Comparison of ENCODE assay signal across 12 cellular contexts in the genomic region with DNA sequence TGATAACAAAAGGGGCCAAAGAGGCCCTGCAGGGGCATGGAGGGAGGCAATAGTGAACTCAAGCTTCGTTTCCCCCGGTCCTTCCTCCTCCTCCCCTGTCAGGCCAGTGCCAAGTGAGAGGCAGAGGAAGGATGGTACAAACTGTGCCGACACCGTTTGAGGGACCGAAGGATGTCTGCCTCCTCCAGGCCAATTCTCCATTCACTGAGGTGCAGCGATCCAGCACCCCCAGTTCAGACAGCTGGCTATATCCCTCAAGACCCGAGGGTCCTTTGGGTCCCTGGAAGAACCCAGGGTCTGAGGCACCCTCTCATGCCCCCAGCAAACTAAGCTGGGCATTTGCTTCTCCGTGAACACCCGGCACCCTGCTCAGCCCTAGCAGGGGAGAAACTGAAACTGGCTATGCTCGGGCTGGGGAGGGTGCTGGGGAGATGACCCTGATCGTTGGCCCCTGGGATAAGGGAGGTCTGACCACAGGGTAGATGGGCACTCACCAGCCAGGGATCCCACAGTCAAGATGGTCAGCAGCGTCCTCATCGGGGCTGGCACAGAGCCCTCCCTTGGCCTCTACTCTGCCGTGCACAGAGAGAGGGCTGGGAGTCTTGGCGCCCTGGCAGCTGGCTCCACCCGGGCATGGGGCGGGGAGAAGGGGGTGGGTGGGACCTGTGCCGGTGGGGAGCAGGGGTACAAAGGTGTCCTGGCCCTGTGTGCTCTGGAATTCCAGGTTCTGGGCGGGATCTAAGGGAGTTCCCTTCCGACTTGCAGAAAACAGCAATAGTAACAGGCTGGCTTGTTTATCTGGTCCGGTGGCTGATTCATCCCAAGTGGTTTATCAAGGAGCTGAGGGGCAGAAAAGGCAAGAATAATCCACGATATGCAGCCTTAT. TPM values are rescaled to one million over a fixed set of nuclear protein-coding genes. Genes with fewer than 3 reads are reported as not detected.
DNase-seq lines count a peak whose midpoint lies in the region; ATAC-seq, FAIRE-seq and TF ChIP-seq lines count a peak whose summit lies in the region.
"Had no signal": no experiment of that assay in that cellular context is flagged by ENCODE, and none has a peak within 500 bp of the region (broad histone marks: within the 10 kb centered on the region; RNA-seq: fewer than 3 reads in every experiment).

A gene with protein sequence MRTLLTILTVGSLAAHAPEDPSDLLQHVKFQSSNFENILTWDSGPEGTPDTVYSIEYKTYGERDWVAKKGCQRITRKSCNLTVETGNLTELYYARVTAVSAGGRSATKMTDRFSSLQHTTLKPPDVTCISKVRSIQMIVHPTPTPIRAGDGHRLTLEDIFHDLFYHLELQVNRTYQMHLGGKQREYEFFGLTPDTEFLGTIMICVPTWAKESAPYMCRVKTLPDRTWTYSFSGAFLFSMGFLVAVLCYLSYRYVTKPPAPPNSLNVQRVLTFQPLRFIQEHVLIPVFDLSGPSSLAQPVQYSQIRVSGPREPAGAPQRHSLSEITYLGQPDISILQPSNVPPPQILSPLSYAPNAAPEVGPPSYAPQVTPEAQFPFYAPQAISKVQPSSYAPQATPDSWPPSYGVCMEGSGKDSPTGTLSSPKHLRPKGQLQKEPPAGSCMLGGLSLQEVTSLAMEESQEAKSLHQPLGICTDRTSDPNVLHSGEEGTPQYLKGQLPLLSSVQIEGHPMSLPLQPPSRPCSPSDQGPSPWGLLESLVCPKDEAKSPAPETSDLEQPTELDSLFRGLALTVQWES (minus strand): TSS at position 595 of the 886 bp plus-strand sequence. CDS start 58 bp downstream, at position 537.

- H3K9ac ChIP-seq in keratinocyte (ENCODE audit: control insufficient read depth, extremely low read depth, insufficient read depth, low read length) = peak within 1 kb of the TSS; percentile 68

- TF ChIP-seq RAD21 in Ishikawa (IDR thresholded peaks at IDR 0.05; ENCODE audit: low read depth) = no peak

- no peaks in the 10 kb centered on the region for H3K27me3 ChIP-seq in adrenal gland
- no peaks in the 10 kb centered on the region for H3K27me3 ChIP-seq in keratinocyte (ENCODE audit: control insufficient read depth, extremely low read depth, insufficient read depth, low read length)
- peaks cover 0 to 16% of the 10 kb centered on the region in 2 donors for H3K27me3 ChIP-seq in tibial artery

- peak within 1 kb of the TSS; percentile 92 for H2AFZ ChIP-seq in keratinocyte (ENCODE audit: control insufficient read depth, low read length)

- no peak for TF ChIP-seq POLR2A in adrenal gland (IDR thresholded peaks at IDR 0.05)

- no peak for ATAC-seq in activated CD4-positive, CD25-positive, alpha-beta regulatory T cell treated with anti-CD3 and anti-CD28 coated beads, Interleukin-2, amount 50 U/mL, for 24 hours
- no peak for ATAC-seq in HG03565 (IDR thresholded peaks at IDR 0.05; ENCODE audit: unreplicated experiment)

- H4K20me1 ChIP-seq in keratinocyte (ENCODE audit: control insufficient read depth, extremely low read depth, insufficient read depth, low read length) = no peaks in the 10 kb centered on the region

- TF ChIP-seq EP300 in Ishikawa (IDR thresholded peaks at IDR 0.05; ENCODE audit: borderline replicate concordance) = no peak

- H3K4me1 ChIP-seq in adrenal gland (replicated peaks in 1 of 2) (peaks cover 0 to 4% of the 10 kb centered on the region in 2 donors), keratinocyte (ENCODE audit: control insufficient read depth, extremely low read depth, insufficient read depth, low read length) (peaks cover 18% of the 10 kb centered on the region), tibial artery (peaks cover 0 to 12% (median 0%) of the 10 kb centered on the region in 4 donors)

- dilution Hi-C loops in keratinocyte (cut with MboI; ENCODE audit: extremely low pct_ligation_motif_present, low sequenced_read_pairs) = no loop called here

- intact Hi-C loops in adrenal gland (cut with DNase I) = no loop called here
- intact Hi-C loops in tibial artery (cut with DNase I; ENCODE audit: low total_unique reads) = no loop called here

- peak within 1 kb of the TSS; percentile 94 for H3K4me2 ChIP-seq in keratinocyte (ENCODE audit: control insufficient read depth, extremely low read depth, insufficient read depth, low read depth, low read length)

- H3K4me3 ChIP-seq in adrenal gland (peak within 1 kb of the TSS in 3 of 4 donors; percentile 27 to 61 (median 54)), keratinocyte (ENCODE audit: control insufficient read depth in 2 of 3, extremely low read depth in 1 of 3, insufficient read depth in 2 of 3, low read depth in 1 of 3, low read length in 3 of 3) (peak within 1 kb of the TSS; percentile 47 to 68 (median 57)), tibial artery (peak within 1 kb of the TSS; percentile 42 to 55)

- H3K36me3 ChIP-seq in adrenal gland (replicated peaks in 1 of 2) (no peaks in the 10 kb centered on the region), keratinocyte (ENCODE audit: control insufficient read depth in 2 of 2, extremely low read depth in 1 of 2, insufficient read depth in 2 of 2, low read length in 2 of 2) (no peaks in the 10 kb centered on the region), tibial artery (no peaks in the 10 kb centered on the region)

- DNase-seq in adrenal gland (peak in 4 of 7 donors; percentile 29 to 39 (median 32)), keratinocyte (ENCODE audit: low read depth, low spot score) (no peak), tibial artery (peak in 1 of 2 donors; percentile 51), NCI-H446 (lab: John Stamatoyannopoulos, UW) (no peak)
- no peak for DNase-seq in activated CD4-positive, CD25-positive, alpha-beta regulatory T cell treated with anti-CD3 and anti-CD28 coated beads, Interleukin-2, amount 50 U/mL, for 72 hours
- DNase-seq: central memory CD4-positive, alpha-beta T cell; midbrain had no signal

- H3K9me3 ChIP-seq in adrenal gland (replicated peaks in 1 of 3) (no peaks in the 10 kb centered on the region), keratinocyte (ENCODE audit: control insufficient read depth, low read depth, low read length) (no peaks in the 10 kb centered on the region), tibial artery (no peaks in the 10 kb centered on the region)

- FAIRE-seq in keratinocyte (lab: Jason Lieb, UNC) = peak; percentile 87
- FAIRE-seq: HTR-8/SVneo, TTC549 had no signal

- WGBS in adrenal gland, 4 donors = 29 to 43% (median 38%) methylated on average over 4 to 22 of the region's 22 CpGs

- no peaks in the 10 kb centered on the region for H3K9me1 ChIP-seq in keratinocyte (ENCODE audit: control insufficient read depth, extremely low read depth, insufficient read depth, low read length)

- no peaks in the 10 kb centered on the region for H3K79me2 ChIP-seq in keratinocyte (ENCODE audit: control insufficient read depth, insufficient read depth, low read length)

- TF ChIP-seq CTCF in adrenal gland (IDR thresholded peaks at IDR 0.05) = no peak
- peak in 2 of 3 experiments; percentile 13 to 30 for TF ChIP-seq CTCF in keratinocyte (optimal IDR thresholded peaks at IDR 0.05 in 1 of 3, IDR thresholded peaks at IDR 0.05 in 1 of 3, conservative IDR thresholded peaks at IDR 0.05 in 1 of 3; ENCODE audit: extremely low read depth in 1 of 3, insufficient read depth in 2 of 3, low read length in 3 of 3)
- TF ChIP-seq CTCF in tibial artery (IDR thresholded peaks at IDR 0.05) = no peak

- H3K27ac ChIP-seq in adrenal gland (no peak within 1 kb of the TSS), keratinocyte (ENCODE audit: control insufficient read depth, insufficient read depth, low read length) (peak within 1 kb of the TSS; percentile 38), tibial artery (peak within 1 kb of the TSS in 1 of 2 donors; percentile 12)

TF ChIP-seq in Ishikawa, 13 proteins besides CTCF, POLR2A, EP300 and RAD21:
- 0 out of 2 replicates have a peak, but pooled peaks have one; percentile 11 for TF ChIP-seq TEAD4 (IDR thresholded peaks at IDR 0.05)
- no peak for TF ChIP-seq TAF1 (IDR thresholded peaks at IDR 0.05; ENCODE audit: low read depth)
- no peak for TF ChIP-seq YY1 (IDR thresholded peaks at IDR 0.05; ENCODE audit: low read depth)

RNA-seq across cellular contexts. Expression of the gene that starts here (rescaled TPM):
- total RNA-seq in adrenal gland = under 1 TPM in 6 of 8 donors, not detected in 2; 0.18 to 0.76 (median 0.41) TPM
- polyA plus RNA-seq in adrenal gland (under 1 TPM; 0.13 to 0.73 (median 0.24) TPM), keratinocyte (1.7 to 2.1 TPM (median 1.9 TPM) in 3 replicates)
- 5.1 TPM for polyA plus RNA-seq in keratinocyte (2011; ENCODE audit: low read depth)
- polyA plus RNA-seq in keratinocyte (2011; cell fraction: cytosol; rRNA removed) = 1.1 and 1.4 TPM in 2 replicates
- 2.6 and 3.3 TPM in 2 replicates for polyA plus RNA-seq in keratinocyte (2011; cell fraction: nucleus; rRNA removed)
- polyA plus RNA-seq in keratinocyte (2012; ENCODE audit: low replicate concordance) = 2.1 and 10.3 TPM in 2 replicates
- polyA minus RNA-seq in keratinocyte = 1.4 to 3.5 TPM (median 2.7 TPM) in 3 replicates
- polyA minus RNA-seq in keratinocyte (2011; cell fraction: cytosol; rRNA and poly(A)+ RNA removed) = 0.77 TPM
- 1.0 and 1.5 TPM in 2 replicates for polyA minus RNA-seq in keratinocyte (2011; cell fraction: nucleus; rRNA and poly(A)+ RNA removed)

Comparison
In these comparisons a context has a peak if more than half of its experiments do, and no peak if none do; other contexts are left out.
1. Peak in DNase-seq and H3K4me3 ChIP-seq in adrenal gland; RNA of the gene not detected or under 1 TPM.
2. CTCF ChIP-seq: peak in keratinocyte (2 of 3); none in adrenal gland (0 of 6) and tibial artery (0 of 2).
3. Peak in every context shown above with its lines, with median percentiles within 50 percentile points of each other: H3K4me3 ChIP-seq.